In genomic region chr1:151629278-151629677, GRCh38 we compare ENCODE assay signal across 6 cellular contexts.
"Had no signal": no experiment of that assay in that cellular context is flagged by ENCODE, and none has a peak within 500 bp of the region (broad histone marks: within the 10 kb centered on the region; RNA-seq: fewer than 3 reads in every experiment).

No MANE protein-coding gene starts in this region.

- H3K27ac ChIP-seq: HL-60 had no signal

- ATAC-seq: HepG2 had no signal

- DNase-seq: IMR-90, KBM-7, KG1 had no signal

- FAIRE-seq: HepG2, HTR-8/SVneo had no signal
